In genomic region chr10:84715911-84716310, GRCh38 we compare ENCODE assay signal across 8 cellular contexts.
A peak's percentile ranks its signal among the peaks of the same experiment; 100 is the strongest.
DNase-seq lines count a peak whose midpoint lies in the region; ATAC-seq and TF ChIP-seq lines count a peak whose summit lies in the region.

No MANE protein-coding gene starts in this region.

- no peaks in the 10 kb centered on the region for H3K36me3 ChIP-seq in WERI-Rb-1
- H3K36me3 ChIP-seq in left lung, result no peaks in the 10 kb centered on the region
- no peaks in the 10 kb centered on the region for H3K36me3 ChIP-seq in vagina

- DNase-seq in ELF-1 (ENCODE audit: low read depth, low spot score), result peak; percentile 81
- DNase-seq in HL-60 (ENCODE audit: low read depth in 1 of 2, low spot score in 1 of 2), result peak in 1 of 2 experiments; percentile 14
- peak; percentile 74 for DNase-seq in WERI-Rb-1
- no peak for DNase-seq in left lung
- DNase-seq in vagina (ENCODE audit: extremely low spot score in 2 of 2), result no peak
- DNase-seq in NCI-H2196 (lab: John Stamatoyannopoulos, UW; ENCODE audit: unreplicated experiment), result no peak

- peak; percentile 65 for ATAC-seq in GM19328 (IDR thresholded peaks at IDR 0.05; ENCODE audit: unreplicated experiment)
- peak; percentile 90 for ATAC-seq in left lung
- no peak for ATAC-seq in HG03108 (IDR thresholded peaks at IDR 0.05; ENCODE audit: unreplicated experiment)

- TF ChIP-seq POLR2A in vagina (IDR thresholded peaks at IDR 0.05), result no peak

- no peaks in the 10 kb centered on the region for H3K27me3 ChIP-seq in HL-60 (ENCODE audit: insufficient read depth, poor library complexity, severe bottlenecking)
- H3K27me3 ChIP-seq in WERI-Rb-1 (ENCODE audit: insufficient read depth, low read depth, severe bottlenecking), result no peaks in the 10 kb centered on the region
- no peaks in the 10 kb centered on the region for H3K27me3 ChIP-seq in left lung
- no peaks in the 10 kb centered on the region for H3K27me3 ChIP-seq in vagina

- H3K9me3 ChIP-seq in WERI-Rb-1 (ENCODE audit: severe bottlenecking) (no peaks in the 10 kb centered on the region), left lung (no peaks in the 10 kb centered on the region), vagina (no peaks in the 10 kb centered on the region)

- H3K4me1 ChIP-seq in left lung, result no peaks in the 10 kb centered on the region
- H3K4me1 ChIP-seq in vagina, result no peaks in the 10 kb centered on the region

- H3K27ac ChIP-seq in HL-60 (replicated peaks) (no peak overlapping the region), WERI-Rb-1 (no peak overlapping the region), left lung (no peak overlapping the region), vagina (no peak overlapping the region)

- H3K4me3 ChIP-seq in HL-60 (replicated peaks; ENCODE audit: insufficient read depth, low read length), result no peak overlapping the region
- H3K4me3 ChIP-seq in WERI-Rb-1 (ENCODE audit: low read depth, low read length), result no peak overlapping the region
- no peak overlapping the region for H3K4me3 ChIP-seq in left lung
- no peak overlapping the region for H3K4me3 ChIP-seq in vagina

- peak; percentile 79 for TF ChIP-seq CTCF in HL-60 (IDR thresholded peaks at IDR 0.05; ENCODE audit: insufficient read depth, low read length)
- TF ChIP-seq CTCF in WERI-Rb-1 (IDR thresholded peaks at IDR 0.05; ENCODE audit: low read depth, low read length), result peak; percentile 97
- peak in 1 of 2 donors; percentile 35 for TF ChIP-seq CTCF in left lung (IDR thresholded peaks at IDR 0.05)
- no peak for TF ChIP-seq CTCF in vagina (IDR thresholded peaks at IDR 0.05)

- intact Hi-C loops in left lung (cut with DNase I) (no loop called here), vagina (cut with DNase I) (no loop called here)

Comparison
In these comparisons a context has a peak if more than half of its experiments do, and no peak if none do; other contexts are left out.
1. DNase-seq: peak in ELF-1 (single experiment) and WERI-Rb-1 (single experiment); none in left lung (0 of 2), vagina (0 of 2) and NCI-H2196 (single experiment).
2. CTCF ChIP-seq: peak in HL-60 (single experiment) and WERI-Rb-1 (single experiment); none in vagina (0 of 3).